Comparison of ENCODE assay signal across 8 cellular contexts in genomic region chr9:105245720-105246161, GRCh38. TPM values are rescaled to one million over a fixed set of nuclear protein-coding genes. Genes with fewer than 3 reads are reported as not detected.
DNase-seq lines count a peak whose midpoint lies in the region; ATAC-seq and TF ChIP-seq lines count a peak whose summit lies in the region.

No MANE protein-coding gene starts in this region.

- H3K4me3 ChIP-seq in cardiac muscle cell (peak overlapping the region; percentile 83), body of pancreas (peak overlapping the region; percentile 78 to 89), lung (peak overlapping the region; percentile 73), upper lobe of left lung (peak overlapping the region; percentile 60 to 89 (median 80))

- no peak for ATAC-seq in left ventricle myocardium superior
- ATAC-seq in body of pancreas: no peak
- no peak for ATAC-seq in lung (ENCODE audit: insufficient read depth, low FRiP score)
- ATAC-seq in upper lobe of left lung (ENCODE audit: low FRiP score in 2 of 2): no peak
- ATAC-seq in HG03457 (IDR thresholded peaks at IDR 0.05; ENCODE audit: unreplicated experiment): no peak

- peak overlapping the region; percentile 77 for H3K27ac ChIP-seq in cardiac muscle cell
- H3K27ac ChIP-seq in body of pancreas: peak overlapping the region; percentile 66 to 98 (median 90)
- peak overlapping the region; percentile 79 to 95 for H3K27ac ChIP-seq in lung (ENCODE audit: low read depth in 1 of 2, low read length in 1 of 2)
- H3K27ac ChIP-seq in upper lobe of left lung: peak overlapping the region; percentile 85 to 89 (median 86)

- DNase-seq in cardiac muscle cell (ENCODE audit: low read depth in 1 of 2, low spot score in 1 of 2): no peak
- no peak for DNase-seq in left ventricle myocardium superior
- DNase-seq in body of pancreas: no peak
- DNase-seq in lung (ENCODE audit: low spot score): no peak
- DNase-seq in upper lobe of left lung: no peak
- DNase-seq in AG20443 (ENCODE audit: low spot score): no peak
- no peak for DNase-seq in NCI-H187 treated with DMSO at 0.1 percent for 48 hours (lab: John Stamatoyannopoulos, UW)

- no peak for TF ChIP-seq EP300 in upper lobe of left lung (IDR thresholded peaks at IDR 0.05)

- intact Hi-C loops in left ventricle myocardium superior (cut with micrococcal nuclease): no loop called here
- intact Hi-C loops in body of pancreas (cut with DNase I): loop anchor here (10.0 kb wide), 1 partner anchor 169 kb away; no protein-coding TSS in a partner anchor

- 2 to 3% methylated on average over 10 of the region's 10 CpGs for WGBS in body of pancreas, 2 donors
- WGBS in lung, 2 donors: 6 to 8% methylated on average over 10 of the region's 10 CpGs
- WGBS in upper lobe of left lung, 2 donors: 4 to 12% methylated on average over 10 of the region's 10 CpGs

- H3K9me3 ChIP-seq in cardiac muscle cell (ENCODE audit: low read depth) (no peaks in the 10 kb centered on the region), body of pancreas (no peaks in the 10 kb centered on the region), lung (ENCODE audit: control insufficient read depth in 2 of 2, insufficient read depth in 1 of 2, low read length in 1 of 2) (no peaks in the 10 kb centered on the region), upper lobe of left lung (no peaks in the 10 kb centered on the region)

- H3K4me1 ChIP-seq in cardiac muscle cell (ENCODE audit: low read depth) (peaks cover 41% of the 10 kb centered on the region), body of pancreas (peaks cover 28% of the 10 kb centered on the region), lung (ENCODE audit: control insufficient read depth in 2 of 2, insufficient read depth in 2 of 2, low read length in 2 of 2) (peaks cover 0 to 5% of the 10 kb centered on the region in 2 donors), upper lobe of left lung (peaks cover 8 to 29% (median 22%) of the 10 kb centered on the region in 4 donors)

- TF ChIP-seq POLR2A in body of pancreas (IDR thresholded peaks at IDR 0.05): no peak
- TF ChIP-seq POLR2A in upper lobe of left lung (IDR thresholded peaks at IDR 0.05): no peak

- TF ChIP-seq CTCF in cardiac muscle cell (IDR thresholded peaks at IDR 0.05; ENCODE audit: low read depth, low read length) (no peak), body of pancreas (IDR thresholded peaks at IDR 0.05) (no peak), lung (IDR thresholded peaks at IDR 0.05; ENCODE audit: control extremely low read depth, extremely low read depth) (no peak), upper lobe of left lung (IDR thresholded peaks at IDR 0.05) (no peak)

- H3K27me3 ChIP-seq in cardiac muscle cell: no peaks in the 10 kb centered on the region
- H3K27me3 ChIP-seq in body of pancreas: no peaks in the 10 kb centered on the region
- no peaks in the 10 kb centered on the region for H3K27me3 ChIP-seq in lung (ENCODE audit: control insufficient read depth, insufficient read depth)
- H3K27me3 ChIP-seq in upper lobe of left lung: no peaks in the 10 kb centered on the region

- no peaks in the 10 kb centered on the region for H3K36me3 ChIP-seq in cardiac muscle cell
- no peaks in the 10 kb centered on the region for H3K36me3 ChIP-seq in body of pancreas (replicated peaks in 1 of 2; ENCODE audit: insufficient read depth in 1 of 2, low read depth in 2 of 2)
- no peaks in the 10 kb centered on the region for H3K36me3 ChIP-seq in lung (ENCODE audit: control insufficient read depth in 2 of 2, insufficient read depth in 2 of 2, low read length in 2 of 2)
- no peaks in the 10 kb centered on the region for H3K36me3 ChIP-seq in upper lobe of left lung

RNA-seq across cellular contexts. Expression of gene SLC44A1, which starts 1.3 kb away (rescaled TPM):
- 29.4 and 38.7 TPM in 2 replicates for total RNA-seq in cardiac muscle cell
- polyA plus RNA-seq in cardiac muscle cell: 32.4 and 54.2 TPM in 2 replicates
- total RNA-seq in left ventricle myocardium superior: 14.3 TPM
- 10 to 100 TPM; 15.5 to 39.4 TPM for total RNA-seq in body of pancreas
- 10 to 100 TPM; 49.0 to 61.7 TPM for total RNA-seq in lung
- polyA plus RNA-seq in lung: 10 to 100 TPM; 13.0 to 18.6 TPM
- 10 to 100 TPM; 15.7 to 62.2 (median 44.6) TPM for total RNA-seq in upper lobe of left lung
